In the genomic region with DNA sequence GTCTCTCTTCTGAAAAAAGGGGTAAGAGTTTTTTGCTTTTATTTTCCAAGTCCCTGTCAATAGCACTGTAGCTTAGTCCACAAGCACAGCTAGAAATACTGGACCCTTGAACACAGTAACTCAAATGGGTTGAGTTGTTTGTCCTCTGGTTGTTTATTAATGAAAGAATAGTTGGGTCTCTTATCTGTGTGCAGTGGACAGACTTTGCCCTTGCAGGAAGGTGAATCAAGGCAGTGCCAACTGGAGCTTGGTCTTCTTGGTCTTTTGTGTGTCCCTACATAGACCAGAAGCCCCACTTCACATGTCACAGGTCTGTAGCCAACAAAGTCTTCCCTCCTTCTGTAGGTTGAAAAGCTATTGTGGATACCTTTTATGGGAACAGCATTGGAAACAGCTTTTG, we compare ENCODE assay signal across 31 cellular contexts.
"Had no signal": no experiment of that assay in that cellular context is flagged by ENCODE, and none has a peak within 500 bp of the region (broad histone marks: within the 10 kb centered on the region; RNA-seq: fewer than 3 reads in every experiment).

No MANE protein-coding gene starts in this region.

- H3K4me3 Mint-ChIP-seq: activated CD4-positive, alpha-beta T cell treated with anti-CD3 and anti-CD28 coated beads, Interleukin-2, amount 10 ng/mL, durations not matched to agents 24 days and 14 days; activated CD8-positive, alpha-beta T cell treated with anti-CD3 and anti-CD28 coated beads for 36 hours; activated naive CD8-positive, alpha-beta T cell treated with anti-CD3 and anti-CD28 coated beads for 36 hours; activated T-cell treated with anti-CD3 and anti-CD28 coated beads, Interleukin-2, amount 50 U/mL, for 72 hours; activated T-helper 17 cell treated with anti-CD3 and anti-CD28 coated beads, Interleukin-2, amount 50 U/mL, for 72 hours; T-helper 1 cell treated with Interleukin-12 subunit alpha and Interleukin-12 subunit beta and Interleukin-4 antibody, amounts not matched to agents 30 μg/mL and 1 μg/mL, for 36 hours; T-helper 2 cell treated with Interferon-gamma antibody and Interleukin-4, amounts not matched to agents 5 μg/mL and 100 μg/mL, for 36 hours had no signal

- H3K36me3 ChIP-seq: cardiac muscle cell, MG63, Peyer's patch, SJSA1 had no signal

- H3K36me3 Mint-ChIP-seq: activated naive CD8-positive, alpha-beta T cell treated with anti-CD3 and anti-CD28 coated beads for 36 hours had no signal

- ATAC-seq: activated CD8-positive, alpha-beta T cell treated with anti-CD3 and anti-CD28 coated beads for 36 hours; activated T-cell treated with anti-CD3 and anti-CD28 coated beads, Interleukin-2, amount 50 U/mL, for 72 hours; activated T-helper 17 cell treated with anti-CD3 and anti-CD28 coated beads, Interleukin-2, amount 50 U/mL, for 72 hours had no signal

- H3K9me3 Mint-ChIP-seq: activated CD4-positive, alpha-beta T cell treated with anti-CD3 and anti-CD28 coated beads, Interleukin-2, amount 10 ng/mL, durations not matched to agents 24 days and 14 days; activated naive CD8-positive, alpha-beta T cell treated with anti-CD3 and anti-CD28 coated beads for 36 hours; activated T-cell treated with anti-CD3 and anti-CD28 coated beads, Interleukin-2, amount 50 U/mL, for 72 hours; activated T-helper 17 cell treated with anti-CD3 and anti-CD28 coated beads, Interleukin-2, amount 50 U/mL, for 72 hours; T-helper 1 cell treated with Interleukin-12 subunit alpha and Interleukin-12 subunit beta and Interleukin-4 antibody, amounts not matched to agents 30 μg/mL and 1 μg/mL, for 36 hours; T-helper 2 cell treated with Interferon-gamma antibody and Interleukin-4, amounts not matched to agents 5 μg/mL and 100 μg/mL, for 36 hours had no signal

- H3K9ac ChIP-seq: SK-N-SH had no signal

- H3K27ac ChIP-seq: cardiac muscle cell, Peyer's patch, SJSA1 had no signal

- H3K27me3 ChIP-seq: cardiac muscle cell, MG63, Peyer's patch, SJSA1 had no signal

- H3K4me1 Mint-ChIP-seq: activated CD4-positive, alpha-beta T cell treated with anti-CD3 and anti-CD28 coated beads, Interleukin-2, amount 10 ng/mL, durations not matched to agents 24 days and 14 days; activated naive CD8-positive, alpha-beta T cell treated with anti-CD3 and anti-CD28 coated beads for 36 hours; activated T-helper 17 cell treated with anti-CD3 and anti-CD28 coated beads, Interleukin-2, amount 50 U/mL, for 72 hours had no signal

- H3K9me3 ChIP-seq: MG63, Peyer's patch, SJSA1, SK-N-SH had no signal

- H3K4me3 ChIP-seq: cardiac muscle cell, MG63, Peyer's patch, SJSA1 had no signal

- H3K4me1 ChIP-seq: Peyer's patch, SJSA1 had no signal

- FAIRE-seq: TTC549 had no signal

- DNase-seq: activated CD4-positive, alpha-beta T cell treated with anti-CD3 and anti-CD28 coated beads, Interleukin-2, amount 10 ng/mL, durations not matched to agents 24 days and 14 days; activated CD4-positive, alpha-beta T cell treated with anti-CD3 and anti-CD28 coated beads, Interleukin-2, amount 50 U/mL, for 4 hours; activated CD8-positive, alpha-beta T cell treated with anti-CD3 and anti-CD28 coated beads for 36 hours; activated effector memory CD4-positive, alpha-beta T cell treated with anti-CD3 and anti-CD28 coated beads, Interleukin-2, amount 50 U/mL, for 16 hours; activated naive CD4-positive, alpha-beta T cell; activated naive CD4-positive, alpha-beta T cell treated with anti-CD3 and anti-CD28 coated beads, Interleukin-2, amount 50 U/mL, for 16 hours; activated naive CD8-positive, alpha-beta T cell treated with anti-CD3 and anti-CD28 coated beads for 36 hours; activated T-cell treated with anti-CD3 and anti-CD28 coated beads, Interleukin-2, amount 50 U/mL, for 1 hour; activated T-cell treated with anti-CD3 and anti-CD28 coated beads, Interleukin-2, amount 50 U/mL, for 72 hours; amniotic stem cell; aorta; Kasumi-1; MG63; NCI-H1048; NCI-H1105 treated with DMSO at 0.1 percent for 48 hours; NCI-H1436; NCI-H1694; NCI-H1930; NCI-H2081 treated with DMSO at 0.1 percent for 48 hours; NCI-H345; NCI-H524 treated with DMSO at 0.1 percent for 48 hours; RPMI8226; SHP77 treated with DMSO at 0.1 percent for 48 hours; SK-N-SH had no signal

- H3K27ac Mint-ChIP-seq: activated CD4-positive, alpha-beta T cell treated with anti-CD3 and anti-CD28 coated beads, Interleukin-2, amount 10 ng/mL, durations not matched to agents 24 days and 14 days; activated CD8-positive, alpha-beta T cell treated with anti-CD3 and anti-CD28 coated beads for 36 hours; activated naive CD8-positive, alpha-beta T cell treated with anti-CD3 and anti-CD28 coated beads for 36 hours; activated T-cell treated with anti-CD3 and anti-CD28 coated beads, Interleukin-2, amount 50 U/mL, for 72 hours; activated T-helper 17 cell treated with anti-CD3 and anti-CD28 coated beads, Interleukin-2, amount 50 U/mL, for 72 hours; T-helper 1 cell treated with Interleukin-12 subunit alpha and Interleukin-12 subunit beta and Interleukin-4 antibody, amounts not matched to agents 30 μg/mL and 1 μg/mL, for 36 hours; T-helper 2 cell treated with Interferon-gamma antibody and Interleukin-4, amounts not matched to agents 5 μg/mL and 100 μg/mL, for 36 hours had no signal
